8 cellular contexts compared by ENCODE assay signal in the genomic region with DNA sequence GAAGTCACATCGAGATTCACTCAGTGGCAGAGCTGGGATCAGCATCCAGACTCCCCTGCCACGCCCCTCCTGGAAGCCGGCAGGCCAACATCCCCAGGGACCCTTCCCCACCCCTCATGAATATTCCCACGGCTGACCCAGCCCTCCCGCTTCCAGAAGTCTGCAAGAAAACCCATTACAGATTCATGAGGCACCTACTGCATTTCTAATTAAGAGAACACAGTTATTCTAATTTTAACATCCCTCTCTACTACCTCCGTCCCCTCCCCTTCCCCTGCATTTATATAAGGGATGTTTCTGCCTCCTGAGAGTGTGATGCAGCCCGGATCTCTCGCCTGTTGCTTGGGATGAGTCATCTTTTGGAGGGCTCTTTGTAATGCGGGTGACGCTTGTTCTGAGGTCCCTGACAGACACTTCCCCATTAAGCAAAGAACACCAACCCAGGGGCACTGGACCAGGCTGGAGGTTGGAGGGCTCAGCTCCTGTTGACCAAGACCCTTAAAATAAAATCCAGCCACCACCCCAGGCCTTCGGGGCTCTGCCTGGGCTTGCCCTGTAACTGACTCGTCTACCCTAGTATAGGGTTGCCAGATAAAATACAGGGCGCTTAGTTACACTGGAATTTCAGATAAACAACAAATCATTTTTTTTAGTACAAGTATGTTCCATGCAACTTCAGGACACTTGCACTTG.
DNase-seq lines count a peak whose midpoint lies in the region; ATAC-seq and TF ChIP-seq lines count a peak whose summit lies in the region.

No MANE protein-coding gene starts in this region.

- peak overlapping the region; percentile 76 for H2AFZ ChIP-seq in mammary epithelial cell (ENCODE audit: low read depth, low read length)

- WGBS in mammary epithelial cell (ENCODE audit: low coverage, missing lambda C conversion rate) = 9% methylated on average over 9 of the region's 13 CpGs
- 24 to 33% (median 27%) methylated on average over 13 of the region's 13 CpGs for WGBS in stomach, 5 donors

- no TSS peak for BruUV-seq in mammary epithelial cell (replicated peaks; lab: Mats Ljungman, UMichigan)

- H3K27ac ChIP-seq in mammary epithelial cell (ENCODE audit: insufficient read depth, low read depth, low read length) (no peak overlapping the region), stomach (no peak overlapping the region)

- no peaks in the 10 kb centered on the region for H4K20me1 ChIP-seq in mammary epithelial cell (ENCODE audit: insufficient read depth, low read length)

- CTCF ChIA-PET in mammary epithelial cell (lab: Charles Lee; ENCODE audit: low non-redundant PET) = no interaction called here

- intact Hi-C loops in left cardiac atrium (cut with DNase I) = no loop called here
- intact Hi-C loops in Right ventricle myocardium inferior (cut with DNase I) = no loop called here
- intact Hi-C loops in mammary epithelial cell (cut with micrococcal nuclease) = loop anchor here (1.0 kb wide), 1 partner anchor 30 kb away; no protein-coding TSS in a partner anchor
- intact Hi-C loops in stomach (cut with DNase I; ENCODE audit: low total_unique reads) = no loop called here

- DNase-seq in left cardiac atrium = no peak
- DNase-seq in Right ventricle myocardium inferior (ENCODE audit: missing footprints) = no peak
- DNase-seq in NB4 (ENCODE audit: low read depth) = peak; percentile 93
- DNase-seq in mammary epithelial cell = peak; percentile 64
- peak; percentile 47 for DNase-seq in non-pigmented ciliary epithelial cell (ENCODE audit: low read depth)
- DNase-seq in stomach = no peak

- in situ Hi-C loops in mammary epithelial cell (cut with MboI; ENCODE audit: low sequenced_read_pairs in 2 of 2) = no loop called here

- dilution Hi-C loops in mammary epithelial cell (cut with HindIII; ENCODE audit: low sequenced_read_pairs) = no loop called here

- TF ChIP-seq CTCF in NB4 (IDR thresholded peaks at IDR 0.05; ENCODE audit: low read depth, low read length) = no peak
- TF ChIP-seq CTCF in mammary epithelial cell (conservative IDR thresholded peaks at IDR 0.05 in 1 of 2, IDR thresholded peaks at IDR 0.05 in 1 of 2; ENCODE audit: extremely low read depth in 1 of 2, insufficient read depth in 1 of 2, low read depth in 1 of 2, low read length in 2 of 2) = no peak
- TF ChIP-seq CTCF in stomach (IDR thresholded peaks at IDR 0.05) = no peak

- peaks cover 8% of the 10 kb centered on the region for H3K4me1 ChIP-seq in mammary epithelial cell (ENCODE audit: insufficient read depth, low read length)
- H3K4me1 ChIP-seq in stomach = peaks cover 0 to 10% (median 0%) of the 10 kb centered on the region in 4 donors

- H3K9me3 ChIP-seq in mammary epithelial cell (replicated peaks; ENCODE audit: insufficient read depth, low read length) (no peaks in the 10 kb centered on the region), stomach (no peaks in the 10 kb centered on the region)

- H3K36me3 ChIP-seq in mammary epithelial cell (ENCODE audit: insufficient read depth, low read length) (no peaks in the 10 kb centered on the region), stomach (no peaks in the 10 kb centered on the region)

- TF ChIP-seq POLR2A in NB4 (IDR thresholded peaks at IDR 0.05; ENCODE audit: extremely low read depth, insufficient read length) = no peak
- no peak for TF ChIP-seq POLR2A in stomach (IDR thresholded peaks at IDR 0.05)

- peak overlapping the region; percentile 53 for H3K4me2 ChIP-seq in mammary epithelial cell (ENCODE audit: insufficient read depth, low read depth, low read length)

- ATAC-seq in left cardiac atrium (peak; percentile 71 to 85), Right ventricle myocardium inferior (no peak), HG03439 (IDR thresholded peaks at IDR 0.05; ENCODE audit: unreplicated experiment) (no peak), HG02973 (IDR thresholded peaks at IDR 0.05; ENCODE audit: unreplicated experiment) (no peak)

- H3K9ac ChIP-seq in mammary epithelial cell (ENCODE audit: insufficient read depth, low read length) = no peak overlapping the region

- H3K27me3 ChIP-seq in mammary epithelial cell (ENCODE audit: insufficient read depth, low read length) (no peaks in the 10 kb centered on the region), stomach (peaks cover 0 to 14% (median 0%) of the 10 kb centered on the region in 3 donors)

- no peaks in the 10 kb centered on the region for H3K79me2 ChIP-seq in mammary epithelial cell (ENCODE audit: insufficient read depth, low read length)

- H3K4me3 ChIP-seq in NB4 (ENCODE audit: low read depth, low read length) (no peak overlapping the region), mammary epithelial cell (replicated peaks in 1 of 3; ENCODE audit: insufficient read depth in 1 of 3, low read depth in 2 of 3, low read length in 3 of 3) (no peak overlapping the region), stomach (no peak overlapping the region)

- TF ChIP-seq EP300 in stomach (IDR thresholded peaks at IDR 0.05) = no peak

Comparison
In these comparisons a context has a peak if more than half of its experiments do, and no peak if none do; other contexts are left out.
1. ATAC-seq: peak in left cardiac atrium (2 of 2); none in Right ventricle myocardium inferior (single experiment), HG03439 (single experiment) and HG02973 (single experiment).
2. DNase-seq: peak in NB4 (single experiment), mammary epithelial cell (single experiment) and non-pigmented ciliary epithelial cell (single experiment); none in left cardiac atrium (single experiment), Right ventricle myocardium inferior (single experiment) and stomach (single experiment).